Comparison of ENCODE assay signal across 1 cellular context in genomic region chr6:140050232-140050995, GRCh38.
TF ChIP-seq lines count a peak whose summit lies in the region.

No MANE protein-coding gene starts in this region.

TF ChIP-seq in HepG2, 621 proteins besides CTCF, POLR2A, EP300 and RAD21 (continued from another document):
- TF ChIP-seq HNF4A (CRISPR knock-in tag; IDR thresholded peaks at IDR 0.05) (peak; percentile 29; the same call in 1 of the 2 replicates), PHF20 (CRISPR knock-in tag; IDR thresholded peaks at IDR 0.05) (no peak), BRD4 (CRISPR knock-in tag; IDR thresholded peaks at IDR 0.05) (no peak), THYN1 (CRISPR knock-in tag; IDR thresholded peaks at IDR 0.05; ENCODE audit: borderline replicate concordance, low read depth) (no peak), FOSL2 (CRISPR knock-in tag; IDR thresholded peaks at IDR 0.05) (0 out of 2 replicates have a peak, but pooled peaks have one; percentile 10), AKNA (CRISPR knock-in tag; IDR thresholded peaks at IDR 0.05; ENCODE audit: borderline replicate concordance) (no peak), KDM2A (CRISPR knock-in tag; IDR thresholded peaks at IDR 0.05; ENCODE audit: borderline replicate concordance, low read depth) (no peak), ZNF33B (CRISPR knock-in tag; IDR thresholded peaks at IDR 0.05) (no peak), MEF2D (CRISPR knock-in tag; IDR thresholded peaks at IDR 0.05) (no peak), BCL3 (CRISPR knock-in tag; IDR thresholded peaks at IDR 0.05) (no peak), ZNF646 (CRISPR knock-in tag; IDR thresholded peaks at IDR 0.05) (no peak), ZNF687 (CRISPR knock-in tag; IDR thresholded peaks at IDR 0.05) (no peak), ZNF883 (CRISPR knock-in tag; IDR thresholded peaks at IDR 0.05; ENCODE audit: not compliant biosample characterization) (no peak), ZNF598 (CRISPR knock-in tag; IDR thresholded peaks at IDR 0.05; ENCODE audit: borderline replicate concordance) (no peak), ZFAT (CRISPR knock-in tag; conservative IDR thresholded peaks at IDR 0.05) (peak; percentile 95), ZFP36L2 (CRISPR knock-in tag; IDR thresholded peaks at IDR 0.05) (no peak), CEBPB (IDR thresholded peaks at IDR 0.05; ENCODE audit: borderline replicate concordance, low read depth, low read length) (peak; percentile 87)
